In the genomic region with DNA sequence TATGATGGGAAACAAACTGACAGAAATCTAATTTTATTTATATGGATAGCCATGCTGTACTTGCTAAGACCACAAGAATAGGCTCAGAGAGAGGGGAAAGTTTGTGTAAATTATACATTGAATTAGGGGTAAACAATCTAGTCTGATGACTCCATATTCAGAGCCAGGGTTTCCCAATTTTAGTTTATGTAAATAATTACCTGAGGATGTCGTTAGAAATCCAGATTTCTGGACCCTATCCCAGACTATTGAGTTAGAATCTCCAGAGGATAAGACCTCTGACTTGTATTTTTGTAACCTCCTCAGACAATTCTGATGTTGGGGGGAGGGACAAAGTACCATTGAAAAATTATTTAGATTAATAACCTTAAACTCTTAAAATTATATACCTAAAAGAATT, we compare ENCODE assay signal across 31 cellular contexts.
"Had no signal": no experiment of that assay in that cellular context is flagged by ENCODE, and none has a peak within 500 bp of the region (broad histone marks: within the 10 kb centered on the region; RNA-seq: fewer than 3 reads in every experiment).

No MANE protein-coding gene starts in this region.

- H3K27ac ChIP-seq: KMS-11, PC-9, RWPE1, SJCRH30, SK-N-MC had no signal

- H3K4me2 ChIP-seq: KMS-11, PC-9 had no signal

- ATAC-seq: Panc1, Right ventricle myocardium inferior, SK-N-SH treated with all-trans-retinoic acid at 6 μM for 48 hours, T-cell had no signal

- H3K27me3 ChIP-seq: SJCRH30 had no signal

- H3K36me3 ChIP-seq: SJCRH30 had no signal

- H3K4me3 ChIP-seq: PC-9, SJCRH30, SK-N-MC had no signal

- H2AFZ ChIP-seq: PC-9 had no signal

- DNase-seq: Karpas-422, MM.1S, MV-4-11, NCI-H1092, NCI-H1105, NCI-H1417 treated with DMSO at 0.1 percent for 48 hours, NCI-H1436 treated with DMSO at 0.1 percent for 48 hours, NCI-H1694 treated with DMSO at 0.1 percent for 48 hours, NCI-H187 treated with DMSO at 0.1 percent for 48 hours, NCI-H2029, NCI-H2081, NCI-H2171 treated with DMSO at 0.1 percent for 48 hours, NCI-H2227 treated with DMSO at 0.1 percent for 48 hours, NCI-H345, NCI-H446, NCI-H510A treated with DMSO at 0.1 percent for 48 hours, NCI-H524 treated with DMSO at 0.1 percent for 48 hours, NCI-H526 treated with DMSO at 0.1 percent for 48 hours, NCI-H774, PC-9, SHP77, SIG-M5, SJCRH30, T-cell had no signal

- H3K4me1 ChIP-seq: SJCRH30 had no signal

- H3K9ac ChIP-seq: KMS-11 had no signal

- FAIRE-seq: RCC 7860 had no signal
